In the genomic region with DNA sequence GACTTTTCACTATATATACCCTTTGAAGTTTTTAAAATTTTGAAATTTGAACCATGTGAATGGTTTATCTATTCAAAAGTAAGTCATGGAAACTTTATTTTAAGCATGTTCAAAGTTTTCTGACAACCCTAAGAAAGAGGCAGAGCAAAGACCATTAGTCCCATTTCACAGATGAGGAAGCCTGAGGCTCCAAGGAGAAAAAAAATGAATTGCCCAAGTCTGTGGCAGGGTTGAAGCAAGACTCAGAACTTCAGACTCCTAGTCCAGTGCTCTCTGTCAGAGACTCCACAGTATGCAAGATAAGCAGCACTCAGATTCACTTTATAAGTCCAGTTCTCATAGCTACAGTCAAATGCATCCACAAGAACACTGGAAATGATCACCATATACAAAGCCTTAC, we compare ENCODE assay signal across 1 cellular context.
TF ChIP-seq lines count a peak whose summit lies in the region.

No MANE protein-coding gene starts in this region.

TF ChIP-seq in GM23338, 12 proteins besides CTCF, POLR2A, EP300 and RAD21 (continued from another document):
- no peak for TF ChIP-seq ZNF114 (CRISPR knock-in tag; IDR thresholded peaks at IDR 0.05)
- TF ChIP-seq, protein P1, sequence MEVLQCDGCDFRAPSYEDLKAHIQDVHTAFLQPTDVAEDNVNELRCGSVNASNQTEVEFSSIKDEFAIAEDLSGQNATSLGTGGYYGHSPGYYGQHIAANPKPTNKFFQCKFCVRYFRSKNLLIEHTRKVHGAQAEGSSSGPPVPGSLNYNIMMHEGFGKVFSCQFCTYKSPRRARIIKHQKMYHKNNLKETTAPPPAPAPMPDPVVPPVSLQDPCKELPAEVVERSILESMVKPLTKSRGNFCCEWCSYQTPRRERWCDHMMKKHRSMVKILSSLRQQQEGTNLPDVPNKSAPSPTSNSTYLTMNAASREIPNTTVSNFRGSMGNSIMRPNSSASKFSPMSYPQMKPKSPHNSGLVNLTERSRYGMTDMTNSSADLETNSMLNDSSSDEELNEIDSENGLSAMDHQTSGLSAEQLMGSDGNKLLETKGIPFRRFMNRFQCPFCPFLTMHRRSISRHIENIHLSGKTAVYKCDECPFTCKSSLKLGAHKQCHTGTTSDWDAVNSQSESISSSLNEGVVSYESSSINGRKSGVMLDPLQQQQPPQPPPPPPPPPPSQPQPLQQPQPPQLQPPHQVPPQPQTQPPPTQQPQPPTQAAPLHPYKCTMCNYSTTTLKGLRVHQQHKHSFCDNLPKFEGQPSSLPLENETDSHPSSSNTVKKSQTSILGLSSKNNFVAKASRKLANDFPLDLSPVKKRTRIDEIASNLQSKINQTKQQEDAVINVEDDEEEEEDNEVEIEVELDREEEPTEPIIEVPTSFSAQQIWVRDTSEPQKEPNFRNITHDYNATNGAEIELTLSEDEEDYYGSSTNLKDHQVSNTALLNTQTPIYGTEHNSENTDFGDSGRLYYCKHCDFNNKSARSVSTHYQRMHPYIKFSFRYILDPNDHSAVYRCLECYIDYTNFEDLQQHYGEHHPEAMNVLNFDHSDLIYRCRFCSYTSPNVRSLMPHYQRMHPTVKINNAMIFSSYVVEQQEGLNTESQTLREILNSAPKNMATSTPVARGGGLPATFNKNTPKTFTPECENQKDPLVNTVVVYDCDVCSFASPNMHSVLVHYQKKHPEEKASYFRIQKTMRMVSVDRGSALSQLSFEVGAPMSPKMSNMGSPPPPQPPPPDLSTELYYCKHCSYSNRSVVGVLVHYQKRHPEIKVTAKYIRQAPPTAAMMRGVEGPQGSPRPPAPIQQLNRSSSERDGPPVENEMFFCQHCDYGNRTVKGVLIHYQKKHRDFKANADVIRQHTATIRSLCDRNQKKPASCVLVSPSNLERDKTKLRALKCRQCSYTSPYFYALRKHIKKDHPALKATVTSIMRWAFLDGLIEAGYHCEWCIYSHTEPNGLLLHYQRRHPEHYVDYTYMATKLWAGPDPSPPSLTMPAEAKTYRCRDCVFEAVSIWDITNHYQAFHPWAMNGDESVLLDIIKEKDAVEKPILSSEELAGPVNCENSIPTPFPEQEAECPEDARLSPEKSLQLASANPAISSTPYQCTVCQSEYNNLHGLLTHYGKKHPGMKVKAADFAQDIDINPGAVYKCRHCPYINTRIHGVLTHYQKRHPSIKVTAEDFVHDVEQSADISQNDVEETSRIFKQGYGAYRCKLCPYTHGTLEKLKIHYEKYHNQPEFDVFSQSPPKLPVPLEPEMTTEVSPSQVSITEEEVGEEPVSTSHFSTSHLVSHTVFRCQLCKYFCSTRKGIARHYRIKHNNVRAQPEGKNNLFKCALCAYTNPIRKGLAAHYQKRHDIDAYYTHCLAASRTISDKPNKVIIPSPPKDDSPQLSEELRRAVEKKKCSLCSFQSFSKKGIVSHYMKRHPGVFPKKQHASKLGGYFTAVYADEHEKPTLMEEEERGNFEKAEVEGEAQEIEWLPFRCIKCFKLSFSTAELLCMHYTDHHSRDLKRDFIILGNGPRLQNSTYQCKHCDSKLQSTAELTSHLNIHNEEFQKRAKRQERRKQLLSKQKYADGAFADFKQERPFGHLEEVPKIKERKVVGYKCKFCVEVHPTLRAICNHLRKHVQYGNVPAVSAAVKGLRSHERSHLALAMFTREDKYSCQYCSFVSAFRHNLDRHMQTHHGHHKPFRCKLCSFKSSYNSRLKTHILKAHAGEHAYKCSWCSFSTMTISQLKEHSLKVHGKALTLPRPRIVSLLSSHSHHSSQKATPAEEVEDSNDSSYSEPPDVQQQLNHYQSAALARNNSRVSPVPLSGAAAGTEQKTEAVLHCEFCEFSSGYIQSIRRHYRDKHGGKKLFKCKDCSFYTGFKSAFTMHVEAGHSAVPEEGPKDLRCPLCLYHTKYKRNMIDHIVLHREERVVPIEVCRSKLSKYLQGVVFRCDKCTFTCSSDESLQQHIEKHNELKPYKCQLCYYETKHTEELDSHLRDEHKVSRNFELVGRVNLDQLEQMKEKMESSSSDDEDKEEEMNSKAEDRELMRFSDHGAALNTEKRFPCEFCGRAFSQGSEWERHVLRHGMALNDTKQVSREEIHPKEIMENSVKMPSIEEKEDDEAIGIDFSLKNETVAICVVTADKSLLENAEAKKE (CRISPR knock-in tag; IDR thresholded peaks at IDR 0.05), result no peak
- TF ChIP-seq EZH2phosphoT487 (IDR thresholded peaks at IDR 0.05; ENCODE audit: unreplicated experiment), result no peak
- no peak for TF ChIP-seq ZNF331 (CRISPR knock-in tag; IDR thresholded peaks at IDR 0.05; ENCODE audit: low read depth)
- no peak for TF ChIP-seq POLR2AphosphoS5 (IDR thresholded peaks at IDR 0.05; ENCODE audit: low read depth)
- no peak for TF ChIP-seq JUNB (IDR thresholded peaks at IDR 0.05; ENCODE audit: unreplicated experiment)
